In the genomic region with DNA sequence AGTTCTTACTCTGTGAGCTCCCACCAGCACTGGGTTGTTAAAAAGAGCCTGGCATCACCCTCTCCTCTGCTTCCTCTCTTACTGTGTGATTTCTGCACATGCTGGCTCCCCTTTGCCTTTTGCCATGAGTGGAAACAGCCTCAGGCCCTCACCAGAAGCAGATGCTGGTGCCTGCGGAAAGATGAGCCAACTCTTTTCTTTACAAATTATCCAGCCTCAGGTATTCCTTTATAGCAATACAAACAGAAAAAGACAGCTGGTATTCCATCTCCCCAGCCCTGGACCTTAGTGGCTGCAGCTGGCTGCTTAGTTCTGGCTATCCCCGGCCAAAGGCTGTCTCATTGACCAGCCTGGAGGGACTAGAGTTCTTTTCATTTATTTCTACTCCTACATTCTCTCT, we compare ENCODE assay signal across 18 cellular contexts.
"Had no signal": no experiment of that assay in that cellular context is flagged by ENCODE, and none has a peak within 500 bp of the region (broad histone marks: within the 10 kb centered on the region; RNA-seq: fewer than 3 reads in every experiment).

No MANE protein-coding gene starts in this region.

- DNase-seq: IMR-90, Karpas-422, KG1, MG63, NCI-H1092, NCI-H1105 treated with DMSO at 0.1 percent for 48 hours, NCI-H1417 treated with DMSO at 0.1 percent for 48 hours, NCI-H1694, NCI-H187 treated with DMSO at 0.1 percent for 48 hours, NCI-H2171 treated with DMSO at 0.1 percent for 48 hours, NCI-H446, NCI-H510A, NCI-H524 treated with DMSO at 0.1 percent for 48 hours, NCI-H774, Right ventricle myocardium superior, RPMI8226, T-helper 2 cell had no signal

- ATAC-seq: HepG2 had no signal
